ENCODE assay signal across 20 cellular contexts in genomic region chr6:113015249-113015648, GRCh38.
A peak's percentile ranks its signal among the peaks of the same experiment; 100 is the strongest.
DNase-seq lines count a peak whose midpoint lies in the region; ATAC-seq, FAIRE-seq and TF ChIP-seq lines count a peak whose summit lies in the region.
"Had no signal": no experiment of that assay in that cellular context is flagged by ENCODE, and none has a peak within 500 bp of the region (broad histone marks: within the 10 kb centered on the region; RNA-seq: fewer than 3 reads in every experiment).

No MANE protein-coding gene starts in this region.

- no peak for TF ChIP-seq CTCF in AG09309 (IDR thresholded peaks at IDR 0.05; ENCODE audit: control insufficient read depth, insufficient read depth, low read depth, low read length, missing control alignments)
- TF ChIP-seq CTCF in bronchial epithelial cell (IDR thresholded peaks at IDR 0.05; ENCODE audit: insufficient read depth, low read length, severe bottlenecking): no peak

- H3K4me3 ChIP-seq in AG09309 (ENCODE audit: control insufficient read depth, low read depth, low read length) (no peak overlapping the region), bronchial epithelial cell (ENCODE audit: low read depth, low read length) (no peak overlapping the region)
- H3K4me3 ChIP-seq: gastroesophageal sphincter, pancreas had no signal

- H3K36me3 ChIP-seq in bronchial epithelial cell (ENCODE audit: control insufficient read depth, insufficient read depth, low read length): no peaks in the 10 kb centered on the region
- H3K36me3 ChIP-seq: gastroesophageal sphincter, pancreas had no signal

- ATAC-seq in GM19351 (IDR thresholded peaks at IDR 0.05; ENCODE audit: unreplicated experiment): no peak
- ATAC-seq: effector memory CD8-positive, alpha-beta T cell; gastroesophageal sphincter; left lobe of liver; pancreas had no signal

- no peak for FAIRE-seq in HTR-8/SVneo (lab: Jason Lieb, UNC)
- FAIRE-seq in bronchial epithelial cell (lab: Jason Lieb, UNC): no peak
- no peak for FAIRE-seq in frontal cortex (lab: Jason Lieb, UNC)

- no peaks in the 10 kb centered on the region for H3K27me3 ChIP-seq in bronchial epithelial cell (ENCODE audit: control insufficient read depth, insufficient read depth, low read length)
- H3K27me3 ChIP-seq: gastroesophageal sphincter, pancreas had no signal

- DNase-seq in AG09309 (ENCODE audit: low read depth) (peak; percentile 47), HTR-8/SVneo (ENCODE audit: insufficient read length, low spot score) (peak; percentile 23), bronchial epithelial cell (ENCODE audit: low read depth) (peak; percentile 13), iris pigment epithelial cell (ENCODE audit: low read depth) (peak; percentile 78), frontal cortex (ENCODE audit: low spot score in 2 of 2) (no peak), NCI-H524 treated with DMSO at 0.1 percent for 48 hours (lab: John Stamatoyannopoulos, UW) (no peak)
- DNase-seq in stimulated activated CD4-positive, alpha-beta T cell treated with anti-CD3 and anti-CD28 coated beads, Interleukin-12 subunit alpha, Interleukin-12 subunit beta, amount 100 ng/mL, for 4 hours: no peak
- DNase-seq: activated CD4-positive, alpha-beta T cell treated with anti-CD3 and anti-CD28 coated beads, Interleukin-2, amount 50 U/mL, for 4 hours; activated naive CD4-positive, alpha-beta T cell treated with anti-CD3 and anti-CD28 coated beads, Interleukin-2, amount 50 U/mL, for 16 hours; activated T-cell treated with anti-CD3 and anti-CD28 coated beads, Interleukin-2, amount 50 U/mL, for 1 hour; caudate nucleus; effector memory CD8-positive, alpha-beta T cell; GF-D8; KG1; NCI-H1105 treated with DMSO at 0.1 percent for 48 hours; pancreas; stimulated activated CD4-positive, alpha-beta T cell treated with anti-CD3 and anti-CD28 coated beads, Interleukin-4, amount 100 ng/mL, for 24 hours had no signal

Comparison
In these comparisons a context has a peak if more than half of its experiments do, and no peak if none do; other contexts are left out.
1. DNase-seq: peak in AG09309 (single experiment), HTR-8/SVneo (single experiment), bronchial epithelial cell (single experiment) and iris pigment epithelial cell (single experiment); none in stimulated activated CD4-positive, alpha-beta T cell treated with anti-CD3 and anti-CD28 coated beads, Interleukin-12 subunit alpha, Interleukin-12 subunit beta, amount 100 ng/mL, for 4 hours (single experiment), frontal cortex (0 of 2) and NCI-H524 treated with DMSO at 0.1 percent for 48 hours (single experiment).